ENCODE assay signal across 1 cellular context in the genomic region with DNA sequence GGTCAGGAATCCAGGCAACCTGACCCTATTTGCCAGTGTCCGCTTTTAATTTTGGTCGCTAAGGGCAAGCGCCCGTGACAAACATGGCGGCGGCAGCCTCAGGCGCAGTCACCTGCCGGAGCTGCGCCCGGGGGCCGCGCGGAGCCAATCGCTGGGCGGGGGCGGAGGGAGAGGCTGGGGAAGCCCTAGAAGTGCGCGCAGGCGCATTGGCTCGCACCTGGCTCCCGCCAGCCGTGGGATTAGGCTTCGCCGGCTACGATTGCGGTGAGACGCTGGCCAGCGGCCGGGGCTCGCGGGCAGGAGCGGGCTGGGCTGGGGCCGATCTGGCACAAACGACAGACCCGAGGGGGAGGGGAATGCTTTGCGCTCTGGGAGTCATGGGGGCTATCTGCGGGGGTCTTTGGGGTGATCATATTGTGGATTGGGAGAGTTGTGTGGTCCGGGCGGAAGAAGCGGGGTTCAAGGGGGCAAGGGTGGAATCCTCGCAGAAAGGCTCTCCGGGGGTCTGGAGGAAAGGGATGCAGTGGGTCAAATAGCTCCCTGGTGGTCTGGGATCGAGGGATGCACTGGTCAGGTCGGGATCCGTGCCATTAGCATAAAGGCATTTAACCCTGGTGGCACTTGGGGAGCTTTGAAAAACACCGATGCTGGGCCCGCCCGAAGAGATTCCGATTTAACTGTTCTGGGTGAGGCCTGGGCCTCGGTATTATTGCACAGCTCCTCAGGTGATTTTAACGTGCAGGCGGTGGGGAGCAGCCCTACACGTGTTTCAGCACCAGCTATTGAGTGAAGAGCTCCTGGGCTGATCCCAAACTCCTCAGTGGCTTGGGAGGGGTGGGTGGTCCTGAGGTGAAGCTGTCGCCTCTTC.
TF ChIP-seq lines count a peak whose summit lies in the region.

No MANE protein-coding gene starts in this region.

TF ChIP-seq in PFSK-1, 5 proteins besides CTCF, POLR2A, EP300 and RAD21 (continued from another document):
- peak; percentile 48 to 85; a peak in 3 of 4 replicates for TF ChIP-seq REST (IDR thresholded peaks at IDR 0.05; ENCODE audit: insufficient read depth in 1 of 2, low read depth in 2 of 2, low read length in 2 of 2)
